1 cellular context compared by ENCODE assay signal in genomic region chr11:83823461-83824025, GRCh38.
TF ChIP-seq lines count a peak whose summit lies in the region.

No MANE protein-coding gene starts in this region.

TF ChIP-seq in GM12878, 131 proteins besides CTCF, POLR2A, EP300 and RAD21 (continued from another document):
- no peak for TF ChIP-seq ZNF687 (IDR thresholded peaks at IDR 0.05)
